27 cellular contexts compared by ENCODE assay signal in genomic region chr1:95057361-95057760, GRCh38. TPM values are rescaled to one million over a fixed set of nuclear protein-coding genes. Genes with fewer than 3 reads are reported as not detected.
"Had no signal": no experiment of that assay in that cellular context is flagged by ENCODE, and none has a peak within 500 bp of the region (broad histone marks: within the 10 kb centered on the region; RNA-seq: fewer than 3 reads in every experiment).

No MANE protein-coding gene starts in this region.

- H3K36me3 ChIP-seq: left lung, lower lobe of right lung had no signal

- H3K4me3 ChIP-seq: esophagus squamous epithelium, gastrocnemius medialis, heart right ventricle, left lung, lower lobe of right lung, mucosa of descending colon had no signal

- ATAC-seq: effector memory CD8-positive, alpha-beta T cell; esophagus mucosa; gastrocnemius medialis; heart right ventricle; left cardiac atrium; left lung; left ventricle myocardium superior; lower lobe of right lung; mucosa of descending colon; naive thymus-derived CD8-positive, alpha-beta T cell had no signal

- H3K27me3 ChIP-seq: esophagus squamous epithelium, gastrocnemius medialis, heart right ventricle, left lung had no signal

- DNase-seq: cortex of kidney; effector CD8-positive, alpha-beta T cell; effector memory CD8-positive, alpha-beta T cell; endodermal cell; erythroblast; esophagus squamous epithelium; foreskin fibroblast; foreskin melanocyte; gastrocnemius medialis; glutamatergic neuron; head of caudate nucleus; heart right ventricle; hippocampal formation; left cardiac atrium; left lung; left ventricle myocardium superior; lower lobe of right lung; mesenchymal stem cell; mucosa of descending colon; naive B cell; naive thymus-derived CD8-positive, alpha-beta T cell had no signal

- FAIRE-seq: endometrium, islet of Langerhans, keratinocyte had no signal

- H3K9me3 ChIP-seq: esophagus squamous epithelium, gastrocnemius medialis, heart right ventricle, left lung, lower lobe of right lung, mucosa of descending colon had no signal

- H3K4me1 ChIP-seq: esophagus squamous epithelium, gastrocnemius medialis, left lung, lower lobe of right lung had no signal

- H3K27ac ChIP-seq: epithelial cell of prostate, esophagus squamous epithelium, gastrocnemius medialis, heart right ventricle, left lung, lower lobe of right lung had no signal

RNA-seq across cellular contexts. Expression of gene TLCD4, which starts 59.8 kb away (rescaled TPM):
- total RNA-seq: glomerular endothelial cell had no signal
- polyA plus RNA-seq: naive thymus-derived CD8-positive, alpha-beta T cell had no signal
